8 cellular contexts compared by ENCODE assay signal in the genomic region with DNA sequence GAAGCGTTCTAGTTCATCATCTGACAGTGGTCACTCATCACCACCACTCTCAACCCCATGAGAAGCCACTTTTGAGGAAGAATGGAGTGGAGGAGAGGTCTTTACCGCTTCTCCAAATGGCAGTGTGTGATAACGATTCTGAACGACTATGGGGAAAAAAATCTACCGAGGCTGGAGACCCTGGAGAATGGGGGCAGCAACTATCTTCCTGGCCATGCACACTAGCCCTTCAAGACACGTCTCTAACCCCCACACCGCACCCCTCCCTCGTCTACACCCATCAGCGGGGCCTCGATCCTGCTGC. TPM values are rescaled to one million over a fixed set of nuclear protein-coding genes. Genes with fewer than 3 reads are reported as not detected.
DNase-seq lines count a peak whose midpoint lies in the region; ATAC-seq and TF ChIP-seq lines count a peak whose summit lies in the region.

No MANE protein-coding gene starts in this region.

- TF ChIP-seq POLR2A in heart left ventricle (IDR thresholded peaks at IDR 0.05) (no peak), sigmoid colon (IDR thresholded peaks at IDR 0.05) (no peak)

- no peaks in the 10 kb centered on the region for H3K9me3 Mint-ChIP-seq in WTC11

- H3K27ac Mint-ChIP-seq in WTC11: peak overlapping the region; percentile 98

- no peak for TF ChIP-seq EP300 in sigmoid colon (IDR thresholded peaks at IDR 0.05)

- H3K4me1 ChIP-seq in heart left ventricle (peaks cover 0 to 24% (median 12%) of the 10 kb centered on the region in 12 donors), sigmoid colon (peaks cover 0 to 14% (median 11%) of the 10 kb centered on the region in 4 donors)

- ATAC-seq in WTC11 (peak; percentile 55), heart left ventricle (peak; percentile 21 to 57 (median 34)), HG02885 (IDR thresholded peaks at IDR 0.05; ENCODE audit: poor library complexity, unreplicated experiment) (no peak), GM19452 (IDR thresholded peaks at IDR 0.05; ENCODE audit: unreplicated experiment) (no peak)

- CTCF ChIA-PET in BJ (lab: Yijun Ruan, JAX) (no interaction called here), WTC11 (lab: Charles Lee) (interaction anchor here (1.1 kb wide), 1 partner anchor 44 kb away, joined by 3 read pairs; no protein-coding TSS in a partner anchor)

- POLR2A ChIA-PET in BJ (lab: Charles Lee) (no interaction called here), WTC11 (lab: Charles Lee) (no interaction called here)

- H3K36me3 ChIP-seq in BJ (ENCODE audit: control insufficient read depth, insufficient read depth, low read length) (peaks cover 7% of the 10 kb centered on the region), H7 (replicated peaks; ENCODE audit: control insufficient read depth, insufficient read depth, low read length) (peaks cover 9% of the 10 kb centered on the region), heart left ventricle (peaks cover 0 to 47% (median 28%) of the 10 kb centered on the region in 9 donors), sigmoid colon (peaks cover 0 to 18% (median 7%) of the 10 kb centered on the region in 4 donors)

- peak overlapping the region; percentile 98 for H3K4me3 Mint-ChIP-seq in WTC11

- H3K4me1 Mint-ChIP-seq in WTC11: peaks cover 6% of the 10 kb centered on the region

- peak overlapping the region; percentile 75 for H3K4me3 ChIP-seq in BJ (ENCODE audit: low read depth, low read length)
- H3K4me3 ChIP-seq in H7 (ENCODE audit: insufficient read depth, low read depth, low read length): peak overlapping the region; percentile 77
- H3K4me3 ChIP-seq in heart left ventricle: peak overlapping the region; percentile 40 to 86 (median 74)
- peak overlapping the region; percentile 58 to 79 (median 70) for H3K4me3 ChIP-seq in sigmoid colon

- H3K27ac ChIP-seq in heart left ventricle (peak overlapping the region in 11 of 12 donors; percentile 58 to 90 (median 71)), sigmoid colon (peak overlapping the region; percentile 78 to 83 (median 80))

- no peaks in the 10 kb centered on the region; the same call in 1 of the 2 replicates for H3K27me3 Mint-ChIP-seq in WTC11 (ENCODE audit: low read depth)

- intact Hi-C loops in heart left ventricle (cut with DNase I): loop anchor here in 8 of 10 donors (2.0 to 10.0 kb wide), 8 partner anchors 16 to 62 kb away; a partner anchor contains a TSS
- intact Hi-C loops in sigmoid colon (cut with DNase I): loop anchor here (2.0 to 5.0 kb wide), 2 partner anchors 56 to 60 kb away; a partner anchor contains a TSS

- DNase-seq in BJ (ENCODE audit: low read depth) (no peak), H7 (peak; percentile 84), WTC11 (ENCODE audit: low spot score) (no peak), heart left ventricle (no peak), sigmoid colon (no peak), cerebellum (ENCODE audit: low spot score) (no peak)

- TF ChIP-seq CTCF in BJ (IDR thresholded peaks at IDR 0.05; ENCODE audit: insufficient read depth, low read depth, low read length) (no peak), WTC11 (IDR thresholded peaks at IDR 0.05) (no peak), heart left ventricle (IDR thresholded peaks at IDR 0.05) (no peak), sigmoid colon (IDR thresholded peaks at IDR 0.05) (no peak)

- no peaks in the 10 kb centered on the region for H3K9me3 ChIP-seq in heart left ventricle
- H3K9me3 ChIP-seq in sigmoid colon: no peaks in the 10 kb centered on the region

- 0 to 1% (median 1%) methylated on average over 10 of the region's 10 CpGs for WGBS in heart left ventricle, 4 donors
- WGBS in sigmoid colon, 2 donors: 1 to 2% methylated on average over 10 of the region's 10 CpGs

- peaks cover 10% of the 10 kb centered on the region for H3K36me3 Mint-ChIP-seq in WTC11

- H3K27me3 ChIP-seq in BJ (ENCODE audit: control insufficient read depth, insufficient read depth, low read length) (no peaks in the 10 kb centered on the region), H7 (ENCODE audit: control insufficient read depth, insufficient read depth, low read length) (no peaks in the 10 kb centered on the region), heart left ventricle (no peaks in the 10 kb centered on the region), sigmoid colon (no peaks in the 10 kb centered on the region)

TF ChIP-seq in WTC11, 78 proteins besides CTCF, POLR2A, EP300 and RAD21 (continues in another document):
- TF ChIP-seq CREM (CRISPR knock-in tag; IDR thresholded peaks at IDR 0.05): no peak
- TF ChIP-seq, protein P1, sequence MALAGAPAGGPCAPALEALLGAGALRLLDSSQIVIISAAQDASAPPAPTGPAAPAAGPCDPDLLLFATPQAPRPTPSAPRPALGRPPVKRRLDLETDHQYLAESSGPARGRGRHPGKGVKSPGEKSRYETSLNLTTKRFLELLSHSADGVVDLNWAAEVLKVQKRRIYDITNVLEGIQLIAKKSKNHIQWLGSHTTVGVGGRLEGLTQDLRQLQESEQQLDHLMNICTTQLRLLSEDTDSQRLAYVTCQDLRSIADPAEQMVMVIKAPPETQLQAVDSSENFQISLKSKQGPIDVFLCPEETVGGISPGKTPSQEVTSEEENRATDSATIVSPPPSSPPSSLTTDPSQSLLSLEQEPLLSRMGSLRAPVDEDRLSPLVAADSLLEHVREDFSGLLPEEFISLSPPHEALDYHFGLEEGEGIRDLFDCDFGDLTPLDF (CRISPR knock-in tag; IDR thresholded peaks at IDR 0.05): no peak
- TF ChIP-seq, protein P2, sequence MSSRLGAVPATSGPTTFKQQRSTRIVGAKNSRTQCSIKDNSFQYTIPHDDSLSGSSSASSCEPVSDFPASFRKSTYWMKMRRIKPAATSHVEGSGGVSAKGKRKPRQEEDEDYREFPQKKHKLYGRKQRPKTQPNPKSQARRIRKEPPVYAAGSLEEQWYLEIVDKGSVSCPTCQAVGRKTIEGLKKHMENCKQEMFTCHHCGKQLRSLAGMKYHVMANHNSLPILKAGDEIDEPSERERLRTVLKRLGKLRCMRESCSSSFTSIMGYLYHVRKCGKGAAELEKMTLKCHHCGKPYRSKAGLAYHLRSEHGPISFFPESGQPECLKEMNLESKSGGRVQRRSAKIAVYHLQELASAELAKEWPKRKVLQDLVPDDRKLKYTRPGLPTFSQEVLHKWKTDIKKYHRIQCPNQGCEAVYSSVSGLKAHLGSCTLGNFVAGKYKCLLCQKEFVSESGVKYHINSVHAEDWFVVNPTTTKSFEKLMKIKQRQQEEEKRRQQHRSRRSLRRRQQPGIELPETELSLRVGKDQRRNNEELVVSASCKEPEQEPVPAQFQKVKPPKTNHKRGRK (CRISPR knock-in tag; IDR thresholded peaks at IDR 0.05; ENCODE audit: borderline replicate concordance): no peak

RNA-seq across cellular contexts. Expression of a gene that starts 0.4 kb away (rescaled TPM):
- polyA plus RNA-seq in BJ (2011; rRNA removed): 43.0 and 61.0 TPM in 2 replicates
- polyA minus RNA-seq in BJ (2011; rRNA and poly(A)+ RNA removed): 12.9 and 13.7 TPM in 2 replicates
- 26.9 and 31.2 TPM in 2 replicates for total RNA-seq in H7 (2014; rRNA removed; shearing (Covaris generic))
- total RNA-seq in WTC11 (2021): 23.0 to 27.4 TPM (median 26.7 TPM) in 3 replicates
- 10 to 100 TPM; 17.4 to 39.0 (median 24.7) TPM for total RNA-seq in heart left ventricle
- polyA plus RNA-seq in heart left ventricle: 10 to 100 TPM; 14.6 to 23.6 TPM
- total RNA-seq in sigmoid colon: 10 to 100 TPM; 52.8 to 85.9 (median 63.4) TPM
- polyA plus RNA-seq in sigmoid colon: 10 to 100 TPM; 37.8 to 59.5 (median 42.5) TPM
- total RNA-seq in cerebellum: 53.1 TPM

RNA-seq across cellular contexts. Expression of a gene that starts 15.3 kb away (rescaled TPM):
- polyA plus RNA-seq in BJ (2011; rRNA removed) (0.17 and 0.40 TPM in 2 replicates), heart left ventricle (under 1 TPM; 0.34 to 0.60 TPM), sigmoid colon (1 to 10 TPM in 2 of 3 donors, not detected in 1; 2.3 to 3.1 TPM)
- 0.52 TPM in 1 of 2 replicates, not detected in the other for polyA minus RNA-seq in BJ (2011; rRNA and poly(A)+ RNA removed)
- total RNA-seq in H7 (2014; rRNA removed; shearing (Covaris generic)): 0.80 and 3.6 TPM in 2 replicates
- total RNA-seq in WTC11 (2021) (2.1 to 4.2 TPM (median 3.2 TPM) in 3 replicates), heart left ventricle (1 to 10 TPM in 4 of 9 donors, under 1 TPM in 4, not detected in 1; 0.32 to 7.2 (median 0.99) TPM), sigmoid colon (1 to 10 TPM; 1.2 to 3.9 (median 1.6) TPM), cerebellum (1.7 TPM)

RNA-seq across cellular contexts. Expression of a gene that starts 26.6 kb away (rescaled TPM):
- polyA plus RNA-seq in BJ (2011; rRNA removed) (38.8 and 57.0 TPM in 2 replicates), heart left ventricle (10 to 100 TPM; 15.0 to 29.7 TPM), sigmoid colon (10 to 100 TPM; 22.7 to 40.3 (median 30.0) TPM)
- 48.7 and 60.5 TPM in 2 replicates for polyA minus RNA-seq in BJ (2011; rRNA and poly(A)+ RNA removed)
- total RNA-seq in H7 (2014; rRNA removed; shearing (Covaris generic)): 34.4 and 40.3 TPM in 2 replicates
- total RNA-seq in WTC11 (2021) (63.8 to 64.7 TPM (median 64.4 TPM) in 3 replicates), heart left ventricle (10 to 100 TPM; 19.4 to 38.1 (median 25.2) TPM), sigmoid colon (10 to 100 TPM; 24.0 to 32.6 (median 28.7) TPM), cerebellum (26.8 TPM)

RNA-seq across cellular contexts. Expression of a gene that starts 26.8 kb away (rescaled TPM):
- 0.05 TPM in 1 of 2 replicates, not detected in the other for polyA plus RNA-seq in BJ (2011; rRNA removed)
- not detected in 2 replicates for polyA minus RNA-seq in BJ (2011; rRNA and poly(A)+ RNA removed)
- total RNA-seq in H7 (2014; rRNA removed; shearing (Covaris generic)): 0.04 TPM in 1 of 2 replicates, not detected in the other
- 0.20 to 0.57 TPM (median 0.48 TPM) in 3 replicates for total RNA-seq in WTC11 (2021)
- total RNA-seq in heart left ventricle: 10 to 100 TPM in 1 of 9 donors, 1 to 10 TPM in 8; 3.7 to 11.7 (median 4.8) TPM
- polyA plus RNA-seq in heart left ventricle: 1 to 10 TPM; 3.5 to 4.7 TPM
- total RNA-seq in sigmoid colon: 1 to 10 TPM in 2 of 4 donors, under 1 TPM in 2; 0.27 to 1.5 (median 0.67) TPM
- 10 to 100 TPM in 1 of 3 donors, 1 to 10 TPM in 2; 4.2 to 16.5 (median 6.0) TPM for polyA plus RNA-seq in sigmoid colon
- total RNA-seq in cerebellum: 0.82 TPM

RNA-seq across cellular contexts. Expression of a gene that starts 38.1 kb away (rescaled TPM):
- polyA plus RNA-seq in BJ (2011; rRNA removed) (0.44 and 0.59 TPM in 2 replicates), heart left ventricle (under 1 TPM; 0.15 to 0.28 TPM), sigmoid colon (1 to 10 TPM in 2 of 3 donors, under 1 TPM in 1; 0.46 to 2.0 (median 1.2) TPM)
- polyA minus RNA-seq in BJ (2011; rRNA and poly(A)+ RNA removed): 0.24 and 1.3 TPM in 2 replicates
- 0.42 and 1.4 TPM in 2 replicates for total RNA-seq in H7 (2014; rRNA removed; shearing (Covaris generic))
- total RNA-seq in WTC11 (2021) (7.7 to 9.9 TPM (median 8.2 TPM) in 3 replicates), heart left ventricle (under 1 TPM in 3 of 9 donors, not detected in 6; 0.11 to 0.32 (median 0.22) TPM), sigmoid colon (under 1 TPM; 0.27 to 0.55 (median 0.43) TPM), cerebellum (1.7 TPM)

Comparison
In these comparisons a context has a peak if more than half of its experiments do, and no peak if none do; other contexts are left out.
1. ATAC-seq: peak in WTC11 (single experiment) and heart left ventricle (4 of 4); none in HG02885 (single experiment) and GM19452 (single experiment).
2. Peak in every context shown above with its lines, with median percentiles within 50 percentile points of each other: H3K4me3 ChIP-seq.